11 cellular contexts compared by ENCODE assay signal in genomic region chr7:2939193-2939885, GRCh38.
DNase-seq lines count a peak whose midpoint lies in the region; ATAC-seq, FAIRE-seq and TF ChIP-seq lines count a peak whose summit lies in the region.
"Had no signal": no experiment of that assay in that cellular context is flagged by ENCODE, and none has a peak within 500 bp of the region (broad histone marks: within the 10 kb centered on the region; RNA-seq: fewer than 3 reads in every experiment).

No MANE protein-coding gene starts in this region.

- POLR2A ChIA-PET in activated CD8-positive, alpha-beta T cell treated with anti-CD3 and anti-CD28 coated beads for 36 hours (lab: Charles Lee) = interaction anchor here (0.6 to 1.0 kb wide), 2 partner anchors 35 to 215 kb away, joined by 3 to 4 read pairs; no protein-coding TSS in a partner anchor
- POLR2A ChIA-PET in HepG2 (lab: Yijun Ruan, JAX) = no interaction called here

- peaks cover 50% of the 10 kb centered on the region for H3K36me3 Mint-ChIP-seq in activated CD8-positive, alpha-beta T cell treated with anti-CD3 and anti-CD28 coated beads for 36 hours (ENCODE audit: low read depth)

- H3K27me3 Mint-ChIP-seq in activated CD8-positive, alpha-beta T cell treated with anti-CD3 and anti-CD28 coated beads for 36 hours = no peaks in the 10 kb centered on the region

- H3K9ac ChIP-seq in HepG2 (ENCODE audit: insufficient read depth, low read depth, low read length) = no peak overlapping the region

- no TSS peak for BruUV-seq in HepG2 (replicated peaks; lab: Mats Ljungman, UMichigan)

- DNase-seq in AG10803 (ENCODE audit: low read depth) (peak; percentile 3), GM10266 (ENCODE audit: extremely low spot score) (peak; percentile 8), HepG2 (ENCODE audit: low spot score) (no peak), transverse colon (no peak), cerebellar cortex (ENCODE audit: low spot score) (no peak), SIG-M5 (lab: John Stamatoyannopoulos, UW) (no peak)
- no peak for DNase-seq in activated CD8-positive, alpha-beta T cell treated with anti-CD3 and anti-CD28 coated beads for 36 hours
- DNase-seq: Karpas-422, NCI-H524 treated with DMSO at 0.1 percent for 48 hours had no signal

- H4K20me1 ChIP-seq in HepG2 (ENCODE audit: insufficient read depth, low read length) = no peaks in the 10 kb centered on the region

- peak overlapping the region; percentile 53 for H3K27ac Mint-ChIP-seq in activated CD8-positive, alpha-beta T cell treated with anti-CD3 and anti-CD28 coated beads for 36 hours

- no peak for ATAC-seq in activated CD8-positive, alpha-beta T cell treated with anti-CD3 and anti-CD28 coated beads for 36 hours
- ATAC-seq in HepG2 (no peak), HG03571 (IDR thresholded peaks at IDR 0.05; ENCODE audit: unreplicated experiment) (no peak)
- ATAC-seq: SK-N-SH treated with all-trans-retinoic acid at 6 μM for 48 hours had no signal

- in situ Hi-C loops in HepG2 (cut with HindIII; ENCODE audit: extremely low pct_ligation_motif_present, low pct_unique_long_range_greater_than_20kb) (no loop called here), transverse colon (cut with MboI; ENCODE audit: low pct_ligation_motif_present in 1 of 4, low pct_unique_long_range_greater_than_20kb in 1 of 4, low sequenced_read_pairs in 3 of 4) (no loop called here)

- H3K4me1 ChIP-seq in HepG2 (ENCODE audit: insufficient read depth, low read length) = no peaks in the 10 kb centered on the region
- H3K4me1 ChIP-seq in transverse colon = no peaks in the 10 kb centered on the region

- TF ChIP-seq CTCF in AG10803 (conservative IDR thresholded peaks at IDR 0.05; ENCODE audit: low read length) (no peak), GM10266 (IDR thresholded peaks at IDR 0.05; ENCODE audit: control insufficient read depth, insufficient read depth, low read depth, missing control alignments) (no peak), HepG2 (CRISPR knock-in tag; IDR thresholded peaks at IDR 0.05) (no peak), transverse colon (IDR thresholded peaks at IDR 0.05) (no peak)
- TF ChIP-seq CTCF in activated CD8-positive, alpha-beta T cell treated with anti-CD3 and anti-CD28 coated beads for 36 hours (IDR thresholded peaks at IDR 0.05) = no peak

- H3K4me3 ChIP-seq in AG10803 (ENCODE audit: low read length) = no peak overlapping the region
- H3K4me3 ChIP-seq in HepG2 (replicated peaks in 1 of 3; ENCODE audit: insufficient read depth in 1 of 3, low read depth in 2 of 3, low read length in 3 of 3) = no peak overlapping the region
- H3K4me3 ChIP-seq in transverse colon = no peak overlapping the region

- no peak overlapping the region for H2AFZ ChIP-seq in HepG2 (ENCODE audit: low read length)

- TF ChIP-seq POLR2A in HepG2 (IDR thresholded peaks at IDR 0.05; ENCODE audit: insufficient read depth in 1 of 2, low read depth in 2 of 2, low read length in 2 of 2) (no peak), transverse colon (IDR thresholded peaks at IDR 0.05) (no peak)

- no peak overlapping the region for H3K4me3 Mint-ChIP-seq in activated CD8-positive, alpha-beta T cell treated with anti-CD3 and anti-CD28 coated beads for 36 hours

- no peaks in the 10 kb centered on the region for H3K9me3 Mint-ChIP-seq in activated CD8-positive, alpha-beta T cell treated with anti-CD3 and anti-CD28 coated beads for 36 hours

- H3K4me2 ChIP-seq in HepG2 (ENCODE audit: low read depth, low read length) = no peak overlapping the region

- H3K36me3 ChIP-seq in HepG2 (replicated peaks in 1 of 2; ENCODE audit: control insufficient read depth in 1 of 2, insufficient read depth in 2 of 2, low read length in 2 of 2) (no peaks in the 10 kb centered on the region), transverse colon (no peaks in the 10 kb centered on the region)

- no peak for FAIRE-seq in HepG2 (lab: Jason Lieb, UNC)

- WGBS in HepG2 (ENCODE audit: low lambda C conversion rate) = 23% methylated on average over 13 of the region's 13 CpGs
- 66 to 83% methylated on average over 4 to 13 of the region's 13 CpGs for WGBS in transverse colon (ENCODE audit: low coverage in 1 of 2), 2 donors

- H3K27ac ChIP-seq in HepG2 (ENCODE audit: extremely low read length, insufficient read depth, low read length) (no peak overlapping the region), transverse colon (no peak overlapping the region)

- TF ChIP-seq RAD21 in HepG2 (CRISPR knock-in tag; IDR thresholded peaks at IDR 0.05) = no peak

- H3K9me3 ChIP-seq in HepG2 (ENCODE audit: low read length) (no peaks in the 10 kb centered on the region), transverse colon (no peaks in the 10 kb centered on the region)

- CTCF ChIA-PET in activated CD8-positive, alpha-beta T cell treated with anti-CD3 and anti-CD28 coated beads for 36 hours (lab: Charles Lee) = interaction anchor here (1.1 kb wide), 1 partner anchor 8 kb away, joined by 3 read pairs; no protein-coding TSS in a partner anchor
- CTCF ChIA-PET in HepG2 (lab: Yijun Ruan, JAX; ENCODE audit: low intra/inter-chr PET ratio, low total read pairs) = no interaction called here

- H3K27me3 ChIP-seq in HepG2 (ENCODE audit: control insufficient read depth in 1 of 2, insufficient read depth in 2 of 2, low read length in 2 of 2) = peaks cover 9 to 43% of the 10 kb centered on the region in 2 experiments; a peak in 4 of 5 replicates
- H3K27me3 ChIP-seq in transverse colon = no peaks in the 10 kb centered on the region

- H3K79me2 ChIP-seq in HepG2 (ENCODE audit: insufficient read depth, low read length) = no peaks in the 10 kb centered on the region

- no peak for TF ChIP-seq EP300 in HepG2 (IDR thresholded peaks at IDR 0.05; ENCODE audit: low read depth in 2 of 2, low read length in 2 of 2)
- no peak for TF ChIP-seq EP300 in HepG2 (CRISPR knock-in tag; IDR thresholded peaks at IDR 0.05; ENCODE audit: borderline replicate concordance)
- TF ChIP-seq EP300 in transverse colon (IDR thresholded peaks at IDR 0.05; ENCODE audit: low read depth) = no peak

- H3K4me1 Mint-ChIP-seq in activated CD8-positive, alpha-beta T cell treated with anti-CD3 and anti-CD28 coated beads for 36 hours (ENCODE audit: low read depth) = peaks cover 13% of the 10 kb centered on the region

- intact Hi-C loops in activated CD8-positive, alpha-beta T cell treated with anti-CD3 and anti-CD28 coated beads for 36 hours (cut with micrococcal nuclease) = no loop called here
- intact Hi-C loops in HepG2 (cut with micrococcal nuclease; ENCODE audit: unreplicated experiment) (no loop called here), transverse colon (cut with DNase I; ENCODE audit: low total_unique reads) (no loop called here)

TF ChIP-seq in HepG2, 621 proteins besides CTCF, POLR2A, EP300 and RAD21:
- peak; percentile 29; the same call in 1 of the 2 replicates for TF ChIP-seq MNT (IDR thresholded peaks at IDR 0.05)
- no peak for TF ChIP-seq ZBTB42 (CRISPR knock-in tag; IDR thresholded peaks at IDR 0.05)
TF ChIP-seq in HepG2: peak in this region for 1.

Comparison
In these comparisons a context has a peak if more than half of its experiments do, and no peak if none do; other contexts are left out.
1. DNase-seq: peak in AG10803 (single experiment) and GM10266 (single experiment); none in activated CD8-positive, alpha-beta T cell treated with anti-CD3 and anti-CD28 coated beads for 36 hours (single experiment), HepG2 (single experiment), transverse colon (single experiment), cerebellar cortex (single experiment) and SIG-M5 (single experiment).